Comparison of ENCODE assay signal across 8 cellular contexts in genomic region chr1:53738205-53739108, GRCh38. TPM values are rescaled to one million over a fixed set of nuclear protein-coding genes. Genes with fewer than 3 reads are reported as not detected.
DNase-seq lines count a peak whose midpoint lies in the region; ATAC-seq and TF ChIP-seq lines count a peak whose summit lies in the region.

No MANE protein-coding gene starts in this region.

- BruUV-seq in IMR-90 (replicated peaks; lab: Mats Ljungman, UMichigan): no TSS peak

- H3K4me3 Mint-ChIP-seq in mesothelial cell of epicardium: peak overlapping the region; percentile 53

- H2BK5ac ChIP-seq in IMR-90 (ENCODE audit: low read depth, low read length, poor library complexity, severe bottlenecking): no peak overlapping the region

- peaks cover 9% of the 10 kb centered on the region for H3K9me3 Mint-ChIP-seq in mesothelial cell of epicardium

- H3K36me3 ChIP-seq in IMR-90 (ENCODE audit: control insufficient read depth, insufficient read depth, low read length): no peaks in the 10 kb centered on the region

- peak overlapping the region; percentile 92 for H3K23ac ChIP-seq in IMR-90 (ENCODE audit: low read depth, low read length)

- DNase-seq in NCI-H2227 (lab: John Stamatoyannopoulos, UW; ENCODE audit: unreplicated experiment) (peak; percentile 30), NCI-H2227 treated with DMSO at 0.1 percent for 48 hours (lab: John Stamatoyannopoulos, UW) (no peak), IMR-90 (no peak), choroid plexus epithelial cell (ENCODE audit: low read depth) (peak; percentile 41), mesothelial cell of epicardium (ENCODE audit: low spot score in 2 of 2, unreplicated experiment in 2 of 2) (peak in 1 of 2 experiments; percentile 43), foreskin keratinocyte (no peak), posterior vena cava (ENCODE audit: low spot score) (no peak), NCI-H128 (lab: John Stamatoyannopoulos, UW; ENCODE audit: unreplicated experiment) (no peak)

- H3K36me3 Mint-ChIP-seq in mesothelial cell of epicardium: no peaks in the 10 kb centered on the region

- H3K79me1 ChIP-seq in IMR-90 (ENCODE audit: low read depth in 1 of 2, low read length in 2 of 2): peaks cover 11 to 39% of the 10 kb centered on the region in 2 experiments; a peak in 3 of 4 replicates

- peak overlapping the region; percentile 88 for H2AK9ac ChIP-seq in IMR-90 (replicated peaks; ENCODE audit: low read depth, low read length, poor library complexity)

- no peak overlapping the region for H2BK20ac ChIP-seq in IMR-90 (ENCODE audit: low read depth, low read length)

- H3K27me3 Mint-ChIP-seq in mesothelial cell of epicardium (ENCODE audit: low read depth): peaks cover 87% of the 10 kb centered on the region

- peak overlapping the region; percentile 66 for H3K4me3 ChIP-seq in IMR-90 (ENCODE audit: insufficient read depth, low read depth, low read length)
- peak overlapping the region; percentile 86 for H3K4me3 ChIP-seq in choroid plexus epithelial cell (ENCODE audit: low read depth, low read length)

- H2BK120ac ChIP-seq in IMR-90 (ENCODE audit: low read depth, low read length): peak overlapping the region; percentile 29; the same call in 1 of the 2 replicates

- H3K27ac Mint-ChIP-seq in mesothelial cell of epicardium: no peak overlapping the region

- H3K18ac ChIP-seq in IMR-90 (ENCODE audit: low read depth, low read length): peak overlapping the region; percentile 14; the same call in 1 of the 2 replicates

- H4K91ac ChIP-seq in IMR-90 (ENCODE audit: insufficient read depth, low read depth, low read length): peak overlapping the region; percentile 43; the same call in 1 of the 2 replicates

- H3K4me2 ChIP-seq in IMR-90 (ENCODE audit: low read depth, low read length): peak overlapping the region; percentile 77

- H3K9me1 ChIP-seq in IMR-90 (ENCODE audit: insufficient read depth, low read length): peaks cover 24% of the 10 kb centered on the region

- H3K14ac ChIP-seq in IMR-90 (replicated peaks; ENCODE audit: low read depth, low read length): peak overlapping the region; percentile 51

- TF ChIP-seq CTCF in IMR-90 (conservative IDR thresholded peaks at IDR 0.05; ENCODE audit: low read depth, low read length) (no peak), choroid plexus epithelial cell (conservative IDR thresholded peaks at IDR 0.05; ENCODE audit: low read depth, low read length) (no peak), mesothelial cell of epicardium (IDR thresholded peaks at IDR 0.05; ENCODE audit: unreplicated experiment) (no peak), foreskin keratinocyte (conservative IDR thresholded peaks at IDR 0.05) (no peak)

- TF ChIP-seq POLR2A in IMR-90 (IDR thresholded peaks at IDR 0.05; ENCODE audit: low read depth, low read length): no peak

- H3K4me1 ChIP-seq in IMR-90 (ENCODE audit: control insufficient read depth, insufficient read depth, low read length) (peaks cover 36% of the 10 kb centered on the region), foreskin keratinocyte (no peaks in the 10 kb centered on the region)

- intact Hi-C loops in IMR-90 (cut with micrococcal nuclease) (loop anchor here (1.0 kb wide), 1 partner anchor 121 kb away; no protein-coding TSS in a partner anchor), posterior vena cava (cut with DNase I) (no loop called here)

- 0 out of 2 replicates have a peak overlapping the region, but pooled peaks have one; percentile 8 for H3K56ac ChIP-seq in IMR-90 (ENCODE audit: extremely low read depth, insufficient read depth, low read length)

- peaks cover 5% of the 10 kb centered on the region for H3K4me1 Mint-ChIP-seq in mesothelial cell of epicardium

- no peak for TF ChIP-seq RAD21 in IMR-90 (IDR thresholded peaks at IDR 0.05; ENCODE audit: low read length)

- H4K20me1 ChIP-seq in IMR-90 (ENCODE audit: insufficient read depth, low read length): 0 out of 2 replicates have a peak, but pooled peaks cover 4% of the 10 kb centered on the region

- dilution Hi-C loops in IMR-90 (cut with HindIII; ENCODE audit: low sequenced_read_pairs, unreplicated experiment): no loop called here

- 2% methylated on average over 61 of the region's 101 CpGs; no CpG with 5 or more reads in 1 of the 2 experiments for WGBS in IMR-90 (ENCODE audit: extremely low coverage in 2 of 2, insufficient read length in 1 of 2), 2 experiments

- ATAC-seq in IMR-90 (ENCODE audit: low read depth) (peak; percentile 2), foreskin keratinocyte (no peak)

- no peak overlapping the region; the same call in none of the 2 replicates for H2AK5ac ChIP-seq in IMR-90 (ENCODE audit: low read depth, low read length)

- H2AFZ ChIP-seq in IMR-90 (replicated peaks; ENCODE audit: low read length, poor library complexity): peak overlapping the region; percentile 93

- H2BK15ac ChIP-seq in IMR-90 (ENCODE audit: low read depth, low read length): no peak overlapping the region

- no peaks in the 10 kb centered on the region for H3K9me3 ChIP-seq in IMR-90 (ENCODE audit: control insufficient read depth, insufficient read depth, low read length)

- H3K27ac ChIP-seq in IMR-90 (ENCODE audit: insufficient read depth, low read length) (peak overlapping the region; percentile 22; the same call in 1 of the 2 replicates), foreskin keratinocyte (no peak overlapping the region)

- peak overlapping the region; percentile 50 for H3K9ac ChIP-seq in IMR-90 (ENCODE audit: low read depth, low read length)

- H3K4ac ChIP-seq in IMR-90 (ENCODE audit: low read depth, low read length): peak overlapping the region; percentile 62

- H3K27me3 ChIP-seq in IMR-90 (ENCODE audit: control insufficient read depth, insufficient read depth, low read length) (no peaks in the 10 kb centered on the region), foreskin keratinocyte (peaks cover 94% of the 10 kb centered on the region)

- 0 out of 2 replicates have a peak overlapping the region, but pooled peaks have one; percentile 14 for H4K5ac ChIP-seq in IMR-90 (ENCODE audit: low read depth, low read length)

- POLR2A ChIA-PET in IMR-90 (lab: Charles Lee; ENCODE audit: unreplicated experiment): no interaction called here

- in situ Hi-C loops in IMR-90 (cut with MboI; ENCODE audit: low sequenced_read_pairs): no loop called here

- peak overlapping the region in 1 of 2 experiments; percentile 45; a peak in 1 of 4 replicates for H4K8ac ChIP-seq in IMR-90 (ENCODE audit: low read depth in 2 of 2, low read length in 2 of 2)

- CTCF ChIA-PET in IMR-90 (lab: Yijun Ruan, JAX): no interaction called here

TF ChIP-seq in IMR-90, 13 proteins besides CTCF, POLR2A, EP300 and RAD21:
- no peak for TF ChIP-seq CEBPB (IDR thresholded peaks at IDR 0.05; ENCODE audit: low read depth, low read length)
- peak; percentile 42; the same call in 1 of the 2 replicates for TF ChIP-seq MXI1 (IDR thresholded peaks at IDR 0.05; ENCODE audit: borderline replicate concordance, low read depth, low read length)
- no peak for TF ChIP-seq USF2 (IDR thresholded peaks at IDR 0.05; ENCODE audit: low read depth, low read length)

RNA-seq across cellular contexts. Expression of gene GLIS1, which starts 0.5 kb away (rescaled TPM):
- 0.18 and 0.28 TPM in 2 replicates for total RNA-seq in IMR-90 (2012; rRNA removed)
- 2.3 and 3.5 TPM in 2 replicates for polyA plus RNA-seq in IMR-90 (2012; rRNA removed)
- 1.5 and 3.3 TPM in 2 replicates for polyA plus RNA-seq in IMR-90 (2012; cell fraction: cytosol; rRNA removed)
- 6.1 and 16.8 TPM in 2 replicates for polyA plus RNA-seq in IMR-90 (2012; cell fraction: nucleus; rRNA removed; ENCODE audit: low replicate concordance)
- 1.1 to 1.6 TPM (median 1.2 TPM) in 3 replicates for total RNA-seq in mesothelial cell of epicardium
- total RNA-seq in foreskin keratinocyte: not detected in 2 replicates
- polyA plus RNA-seq in foreskin keratinocyte: not detected in 2 replicates
- total RNA-seq in posterior vena cava: 1 to 10 TPM in 1 of 2 donors, under 1 TPM in 1; 0.74 to 1.7 TPM

Comparison
In these comparisons a context has a peak if more than half of its experiments do, and no peak if none do; other contexts are left out.
1. DNase-seq: peak in NCI-H2227 (single experiment) and choroid plexus epithelial cell (single experiment); none in NCI-H2227 treated with DMSO at 0.1 percent for 48 hours (single experiment), IMR-90 (single experiment), foreskin keratinocyte (0 of 2), posterior vena cava (single experiment) and NCI-H128 (single experiment).